ENCODE assay signal across 12 cellular contexts in the genomic region with DNA sequence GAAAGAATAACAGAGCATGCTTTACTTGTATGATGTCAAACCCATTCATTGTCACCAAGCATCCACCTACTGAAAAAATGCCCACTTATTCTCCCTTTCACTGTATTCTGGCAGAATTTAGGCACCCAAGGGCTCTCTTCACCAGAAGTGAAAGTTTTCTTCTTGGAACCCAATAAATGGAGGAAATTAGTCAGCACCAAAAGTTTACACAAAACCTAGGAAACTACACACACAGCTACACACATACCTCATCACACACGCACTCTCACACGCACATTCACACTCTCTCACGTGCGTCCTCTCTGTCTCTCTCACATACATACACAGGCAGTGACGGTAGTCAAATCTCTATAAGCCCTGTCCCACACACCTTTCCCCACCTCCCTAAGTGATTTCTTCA. TPM values are rescaled to one million over a fixed set of nuclear protein-coding genes. Genes with fewer than 3 reads are reported as not detected.
A peak's percentile ranks its signal among the peaks of the same experiment; 100 is the strongest.
DNase-seq lines count a peak whose midpoint lies in the region; ATAC-seq, FAIRE-seq and TF ChIP-seq lines count a peak whose summit lies in the region.
"Had no signal": no experiment of that assay in that cellular context is flagged by ENCODE, and none has a peak within 500 bp of the region (broad histone marks: within the 10 kb centered on the region; RNA-seq: fewer than 3 reads in every experiment).

No MANE protein-coding gene starts in this region.

- H3K9me3 ChIP-seq in GM12878 (replicated peaks; ENCODE audit: control insufficient read depth, insufficient read depth, low read length) (no peaks in the 10 kb centered on the region), mucosa of descending colon (no peaks in the 10 kb centered on the region)
- H3K9me3 ChIP-seq: ovary had no signal

- H3K4me3 ChIP-seq in GM12865 (ENCODE audit: low read depth, low read length): no peak overlapping the region
- no peak overlapping the region for H3K4me3 ChIP-seq in GM12878
- H3K4me3 ChIP-seq in mucosa of descending colon: no peak overlapping the region
- H3K4me3 ChIP-seq: hepatocyte, ovary had no signal

- TF ChIP-seq EP300 in GM12878 (IDR thresholded peaks at IDR 0.05; ENCODE audit: borderline replicate concordance in 1 of 2, control insufficient read depth in 1 of 2, low read depth in 2 of 2, low read length in 2 of 2): peak; percentile 85 to 91

- 62% methylated on average over 5 of the region's 5 CpGs for WGBS in GM12878 (ENCODE audit: insufficient coverage, insufficient replicate concordance, low lambda C conversion rate, missing lambda C conversion rate)

- H3K27ac ChIP-seq in GM12878 (ENCODE audit: control insufficient read depth, insufficient read depth): peak overlapping the region; percentile 62
- H3K27ac ChIP-seq: hepatocyte, ovary had no signal

- no peak overlapping the region for H3K9ac ChIP-seq in GM12878 (ENCODE audit: control insufficient read depth, insufficient read depth, low read length)

- in situ Hi-C loops in GM12878 (cut with MboI): no loop called here

- no peak overlapping the region for H3K4me2 ChIP-seq in GM12878 (ENCODE audit: control insufficient read depth, insufficient read depth)

- CTCF ChIA-PET in GM12878 (lab: Yijun Ruan, JAX): interaction anchor here (0.8 to 6.0 kb wide), 12 partner anchors 8 to 300 kb away, joined by 3 to 47 read pairs (median 8); partner anchors contain the start of gene C1orf52

- H4K20me1 ChIP-seq in GM12878 (ENCODE audit: control insufficient read depth, insufficient read depth): no peaks in the 10 kb centered on the region

- TF ChIP-seq RAD21 in GM12878 (IDR thresholded peaks at IDR 0.05; ENCODE audit: insufficient read depth, low read depth, low read length): peak; percentile 21; the same call in 1 of the 2 replicates

- no peaks in the 10 kb centered on the region for H3K27me3 ChIP-seq in GM12878 (replicated peaks in 1 of 2; ENCODE audit: control insufficient read depth in 2 of 2, insufficient read depth in 2 of 2, low read length in 1 of 2)
- H3K27me3 ChIP-seq: hepatocyte, ovary had no signal

- RAD21 ChIA-PET in GM12878 (lab: Charles Lee; ENCODE audit: unreplicated experiment): interaction anchor here (0.7 to 4.8 kb wide), 13 partner anchors 9 to 295 kb away, joined by 3 to 46 read pairs (median 8); partner anchors contain the start of gene MCOLN2

- FAIRE-seq in GM12878 (lab: Jason Lieb, UNC): peak; percentile 31
- FAIRE-seq: HTR-8/SVneo had no signal

- intact Hi-C loops in GM12878 (cut with micrococcal nuclease; ENCODE audit: unreplicated experiment) (loop anchor here (1.0 kb wide), 1 partner anchor 11 kb away; no protein-coding TSS in a partner anchor), mucosa of descending colon (cut with DNase I, micrococcal nuclease) (no loop called here)

- POLR2A ChIA-PET in GM12878 (lab: Charles Lee): interaction anchor here (1.1 to 4.2 kb wide), 5 partner anchors 10 to 317 kb away, joined by 4 to 25 read pairs (median 12); partner anchors contain the start of gene BCL10

- ATAC-seq in GM21381 (IDR thresholded peaks at IDR 0.05; ENCODE audit: unreplicated experiment) (peak; percentile 76), HG03175 (IDR thresholded peaks at IDR 0.05; ENCODE audit: unreplicated experiment) (peak; percentile 88), GM12878 (peak; percentile 94), SK-N-SH treated with all-trans-retinoic acid at 6 μM for 48 hours (no peak), mucosa of descending colon (no peak)

- no peak overlapping the region for H2AFZ ChIP-seq in GM12878 (ENCODE audit: control insufficient read depth, low read depth, low read length)
- H2AFZ ChIP-seq: hepatocyte had no signal

- DNase-seq in GM12865 (ENCODE audit: low read depth) (peak; percentile 80), GM12878 (ENCODE audit: low read depth, low spot score) (peak; percentile 68), SK-N-DZ (ENCODE audit: low spot score) (no peak), NCI-H526 treated with DMSO at 0.1 percent for 48 hours (lab: John Stamatoyannopoulos, UW) (no peak), mucosa of descending colon (no peak)
- DNase-seq: Calu3, ovary had no signal

- H3K36me3 ChIP-seq in GM12878 (ENCODE audit: control insufficient read depth in 2 of 2, insufficient read depth in 2 of 2, low read length in 1 of 2) (peaks cover 6 to 33% of the 10 kb centered on the region in 2 experiments), mucosa of descending colon (ENCODE audit: low read depth) (no peaks in the 10 kb centered on the region)
- H3K36me3 ChIP-seq: ovary had no signal

- TF ChIP-seq CTCF in GM12865 (IDR thresholded peaks at IDR 0.05; ENCODE audit: insufficient read depth, low read depth, low read length, missing control alignments) (no peak), GM12878 (IDR thresholded peaks at IDR 0.05 in 2 of 3, conservative IDR thresholded peaks at IDR 0.05 in 1 of 3; ENCODE audit: control insufficient read depth in 2 of 3, extremely low read depth in 1 of 3, insufficient read depth in 1 of 3, low read depth in 3 of 3, low read length in 3 of 3) (no peak), mucosa of descending colon (IDR thresholded peaks at IDR 0.05) (no peak)

- SMC1A ChIA-PET in GM12878 (lab: Charles Lee; ENCODE audit: uncharacterized antibody, unreplicated experiment): interaction anchor here (1.1 to 6.0 kb wide), 10 partner anchors 11 to 177 kb away, joined by 3 to 76 read pairs (median 12); partner anchors contain the start of gene MCOLN2

- H3K4me1 ChIP-seq in GM12878 (ENCODE audit: control insufficient read depth, insufficient read depth, low read length) (peaks cover 10% of the 10 kb centered on the region), mucosa of descending colon (ENCODE audit: low read depth) (peaks cover 4% of the 10 kb centered on the region)

- TF ChIP-seq POLR2A in GM12878 (IDR thresholded peaks at IDR 0.05; ENCODE audit: low read depth, low read length): 0 out of 2 replicates have a peak, but pooled peaks have one; percentile 33

- no TSS peak for BruUV-seq in GM12878 (replicated peaks; lab: Mats Ljungman, UMichigan)

- H3K79me2 ChIP-seq in GM12878 (ENCODE audit: control insufficient read depth, insufficient read depth, low read length): peaks cover 24% of the 10 kb centered on the region
- H3K79me2 ChIP-seq: hepatocyte had no signal

TF ChIP-seq in GM12878, 131 proteins besides CTCF, POLR2A, EP300 and RAD21 (continues in another document):
- no peak for TF ChIP-seq STAT3 (IDR thresholded peaks at IDR 0.05; ENCODE audit: low read depth, low read length)
- peak; percentile 71; the same call in 1 of the 2 replicates for TF ChIP-seq CREM (IDR thresholded peaks at IDR 0.05; ENCODE audit: low read depth)

TF ChIP-seq in SK-N-SH treated with all-trans-retinoic acid at 6 μM for 48 hours, 23 proteins besides CTCF, POLR2A, EP300 and RAD21 (continues in another document):
- TF ChIP-seq ZNF8 (CRISPR knock-in tag; IDR thresholded peaks at IDR 0.05): no peak
- TF ChIP-seq, protein P1, sequence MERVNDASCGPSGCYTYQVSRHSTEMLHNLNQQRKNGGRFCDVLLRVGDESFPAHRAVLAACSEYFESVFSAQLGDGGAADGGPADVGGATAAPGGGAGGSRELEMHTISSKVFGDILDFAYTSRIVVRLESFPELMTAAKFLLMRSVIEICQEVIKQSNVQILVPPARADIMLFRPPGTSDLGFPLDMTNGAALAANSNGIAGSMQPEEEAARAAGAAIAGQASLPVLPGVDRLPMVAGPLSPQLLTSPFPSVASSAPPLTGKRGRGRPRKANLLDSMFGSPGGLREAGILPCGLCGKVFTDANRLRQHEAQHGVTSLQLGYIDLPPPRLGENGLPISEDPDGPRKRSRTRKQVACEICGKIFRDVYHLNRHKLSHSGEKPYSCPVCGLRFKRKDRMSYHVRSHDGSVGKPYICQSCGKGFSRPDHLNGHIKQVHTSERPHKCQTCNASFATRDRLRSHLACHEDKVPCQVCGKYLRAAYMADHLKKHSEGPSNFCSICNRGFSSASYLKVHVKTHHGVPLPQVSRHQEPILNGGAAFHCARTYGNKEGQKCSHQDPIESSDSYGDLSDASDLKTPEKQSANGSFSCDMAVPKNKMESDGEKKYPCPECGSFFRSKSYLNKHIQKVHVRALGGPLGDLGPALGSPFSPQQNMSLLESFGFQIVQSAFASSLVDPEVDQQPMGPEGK (CRISPR knock-in tag; IDR thresholded peaks at IDR 0.05; ENCODE audit: borderline replicate concordance): no peak
- TF ChIP-seq ARNTL (CRISPR knock-in tag; IDR thresholded peaks at IDR 0.05; ENCODE audit: borderline replicate concordance, low read depth): no peak
- no peak for TF ChIP-seq POU6F1 (CRISPR knock-in tag; IDR thresholded peaks at IDR 0.05; ENCODE audit: borderline replicate concordance, low read depth)

RNA-seq across cellular contexts. Expression of gene MCOLN2, which starts 37.6 kb away (rescaled TPM):
- 522 and 548 TPM in 2 replicates for total RNA-seq in GM12878 (2013; cell fraction: nucleolus; rRNA removed)
- total RNA-seq in GM12878 (2014; rRNA removed): 228 and 233 TPM in 2 replicates
- 109 and 114 TPM in 2 replicates for total RNA-seq in GM12878 (2014; rRNA removed; fragmentation: Illumina TruSeq; extraction: Trizol)
- 103 and 110 TPM in 2 replicates for total RNA-seq in GM12878 (2021)
- polyA plus RNA-seq in GM12878 (2011; ENCODE audit: low read depth): 84.9 TPM
- polyA plus RNA-seq in GM12878 (2011; rRNA removed): 165 and 228 TPM in 2 replicates
- 83.5 and 87.5 TPM in 2 replicates for polyA plus RNA-seq in GM12878 (2011; cell fraction: cytosol; rRNA removed)
- 296 and 374 TPM in 2 replicates for polyA plus RNA-seq in GM12878 (2011; cell fraction: nucleus; rRNA removed)
- polyA plus RNA-seq in GM12878 (2012): 66.6 and 97.7 TPM in 2 replicates
- polyA plus RNA-seq in GM12878 (2014; fragmentation: Illumina TruSeq; extraction: Trizol): 116 and 143 TPM in 2 replicates
- 10 to 100 TPM; 25.9 to 46.7 TPM for polyA plus RNA-seq in GM12878 (2014; fragmentation: Nextera tagmentation; extraction: Ambion mirVana)
- polyA plus RNA-seq in GM12878 (2014; rRNA removed): 189 and 218 TPM in 2 replicates
- 100 to 1,000 TPM; 105 to 106 TPM for polyA plus RNA-seq in GM12878 (2016; fragmentation: Nextera tagmentation; extraction: Ambion mirVana)
- 87.4 and 94.8 TPM in 2 replicates for polyA minus RNA-seq in GM12878 (2011; rRNA and poly(A)+ RNA removed)
- 40.2 and 47.3 TPM in 2 replicates for polyA minus RNA-seq in GM12878 (2011; cell fraction: cytosol; rRNA and poly(A)+ RNA removed)
- 184 and 227 TPM in 2 replicates for polyA minus RNA-seq in GM12878 (2011; cell fraction: nucleus; rRNA and poly(A)+ RNA removed)
- not detected in 2 replicates for polyA plus RNA-seq in SK-N-DZ (2014; cell fraction: cytosol; rRNA removed)
- 0.24 and 0.27 TPM in 2 replicates for polyA plus RNA-seq in SK-N-DZ (2014; cell fraction: nucleus; rRNA removed)
- 100 to 1,000 TPM in 1 of 3 donors, 10 to 100 TPM in 2; 10.8 to 101 (median 66.2) TPM for total RNA-seq in mucosa of descending colon

Comparison
In these comparisons a context has a peak if more than half of its experiments do, and no peak if none do; other contexts are left out.
1. DNase-seq: peak in GM12865 (single experiment) and GM12878 (single experiment); none in SK-N-DZ (single experiment), NCI-H526 treated with DMSO at 0.1 percent for 48 hours (single experiment) and mucosa of descending colon (0 of 3).
2. ATAC-seq: peak in GM21381 (single experiment), HG03175 (single experiment) and GM12878 (single experiment); none in SK-N-SH treated with all-trans-retinoic acid at 6 μM for 48 hours (single experiment) and mucosa of descending colon (single experiment).